In genomic region chr1:47431534-47431933, GRCh38 we compare ENCODE assay signal across 17 cellular contexts. TPM values are rescaled to one million over a fixed set of nuclear protein-coding genes. Genes with fewer than 3 reads are reported as not detected.
DNase-seq lines count a peak whose midpoint lies in the region; ATAC-seq and TF ChIP-seq lines count a peak whose summit lies in the region.
"Had no signal": no experiment of that assay in that cellular context is flagged by ENCODE, and none has a peak within 500 bp of the region (broad histone marks: within the 10 kb centered on the region; RNA-seq: fewer than 3 reads in every experiment).

No MANE protein-coding gene starts in this region.

- no peak for TF ChIP-seq CTCF in fibroblast of the aortic adventitia (IDR thresholded peaks at IDR 0.05; ENCODE audit: insufficient read depth, low read length)

- H3K9me3 Mint-ChIP-seq in activated naive CD8-positive, alpha-beta T cell treated with anti-CD3 and anti-CD28 coated beads, Interleukin-2, amount 50 U/mL, for 24 hours, result no peaks in the 10 kb centered on the region
- no peaks in the 10 kb centered on the region for H3K9me3 Mint-ChIP-seq in activated naive CD8-positive, alpha-beta T cell treated with anti-CD3 and anti-CD28 coated beads for 36 hours
- H3K9me3 Mint-ChIP-seq: activated naive CD8-positive, alpha-beta T cell treated with anti-CD3 and anti-CD28 coated beads, Interleukin-2, amount 10 ng/mL, durations not matched to agents 7 days and 5 days had no signal

- H3K4me3 Mint-ChIP-seq in activated naive CD8-positive, alpha-beta T cell treated with anti-CD3 and anti-CD28 coated beads, Interleukin-2, amount 50 U/mL, for 24 hours, result no peak overlapping the region
- H3K4me3 Mint-ChIP-seq in activated naive CD8-positive, alpha-beta T cell treated with anti-CD3 and anti-CD28 coated beads for 36 hours, result no peak overlapping the region

- peak; percentile 30 for ATAC-seq in activated naive CD8-positive, alpha-beta T cell treated with anti-CD3 and anti-CD28 coated beads, Interleukin-2, amount 50 U/mL, for 24 hours
- ATAC-seq: gastroesophageal sphincter had no signal

- peaks cover 47% of the 10 kb centered on the region for H3K27me3 Mint-ChIP-seq in activated naive CD8-positive, alpha-beta T cell treated with anti-CD3 and anti-CD28 coated beads, Interleukin-2, amount 50 U/mL, for 24 hours
- H3K27me3 Mint-ChIP-seq in activated naive CD8-positive, alpha-beta T cell treated with anti-CD3 and anti-CD28 coated beads for 36 hours, result peaks cover 84% of the 10 kb centered on the region

- no peak overlapping the region for H3K27ac Mint-ChIP-seq in activated naive CD8-positive, alpha-beta T cell treated with anti-CD3 and anti-CD28 coated beads, Interleukin-2, amount 50 U/mL, for 24 hours
- H3K27ac Mint-ChIP-seq in activated naive CD8-positive, alpha-beta T cell treated with anti-CD3 and anti-CD28 coated beads for 36 hours, result no peak overlapping the region
- H3K27ac Mint-ChIP-seq: activated naive CD8-positive, alpha-beta T cell treated with anti-CD3 and anti-CD28 coated beads, Interleukin-2, amount 10 ng/mL, durations not matched to agents 7 days and 5 days had no signal

- H3K36me3 Mint-ChIP-seq in activated naive CD8-positive, alpha-beta T cell treated with anti-CD3 and anti-CD28 coated beads, Interleukin-2, amount 50 U/mL, for 24 hours (ENCODE audit: low read depth), result no peaks in the 10 kb centered on the region
- H3K36me3 Mint-ChIP-seq in activated naive CD8-positive, alpha-beta T cell treated with anti-CD3 and anti-CD28 coated beads for 36 hours, result peaks cover 20% of the 10 kb centered on the region

- H3K4me1 Mint-ChIP-seq in activated naive CD8-positive, alpha-beta T cell treated with anti-CD3 and anti-CD28 coated beads, Interleukin-2, amount 50 U/mL, for 24 hours, result peaks cover 37% of the 10 kb centered on the region
- H3K4me1 Mint-ChIP-seq in activated naive CD8-positive, alpha-beta T cell treated with anti-CD3 and anti-CD28 coated beads for 36 hours, result peaks cover 42% of the 10 kb centered on the region

- no peak for DNase-seq in activated naive CD8-positive, alpha-beta T cell treated with anti-CD3 and anti-CD28 coated beads, Interleukin-2, amount 50 U/mL, for 24 hours
- DNase-seq in activated naive CD8-positive, alpha-beta T cell treated with anti-CD3 and anti-CD28 coated beads for 36 hours, result no peak
- peak; percentile 46 for DNase-seq in UCSD-AML1 (lab: John Stamatoyannopoulos, UW; ENCODE audit: unreplicated experiment)
- DNase-seq in fibroblast of the aortic adventitia (ENCODE audit: low read depth), result peak; percentile 87
- DNase-seq in stromal cell of bone marrow (ENCODE audit: low read depth), result peak; percentile 51
- DNase-seq in T1000 (lab: John Stamatoyannopoulos, UW), result no peak
- no peak for DNase-seq in mesenteric fat pad (ENCODE audit: low spot score)
- DNase-seq in NCI-H510A (lab: John Stamatoyannopoulos, UW), result no peak
- DNase-seq: activated CD8-positive, alpha-beta memory T cell treated with anti-CD3 and anti-CD28 coated beads, Interleukin-2, amount 50 U/mL, for 48 hours; activated naive CD8-positive, alpha-beta T cell treated with anti-CD3 and anti-CD28 coated beads, Interleukin-2, amount 10 ng/mL, durations not matched to agents 7 days and 5 days; DMS153; left colon; SHP77 had no signal

- H3K4me3 ChIP-seq in fibroblast of the aortic adventitia (ENCODE audit: low read depth, low read length), result no peak overlapping the region
- H3K4me3 ChIP-seq: gastroesophageal sphincter had no signal

RNA-seq across cellular contexts. Expression of gene FOXD2, which starts 6.3 kb away (rescaled TPM):
- under 1 TPM in 1 of 2 experiments, not detected in 1; 0.04 TPM for total RNA-seq in activated naive CD8-positive, alpha-beta T cell treated with anti-CD3 and anti-CD28 coated beads for 36 hours
- total RNA-seq in fibroblast of the aortic adventitia (ENCODE audit: low replicate concordance), result under 0.01 and 0.36 TPM in 2 replicates
- 0.13 TPM for total RNA-seq in mesenteric fat pad

RNA-seq across cellular contexts. Expression of gene FOXE3, which starts 15.4 kb away (rescaled TPM):
- total RNA-seq in activated naive CD8-positive, alpha-beta T cell treated with anti-CD3 and anti-CD28 coated beads for 36 hours, result not detected
- total RNA-seq in fibroblast of the aortic adventitia (ENCODE audit: low replicate concordance) (not detected in 2 replicates), mesenteric fat pad (not detected)
- total RNA-seq: A673; activated naive CD8-positive, alpha-beta T cell treated with anti-CD3 and anti-CD28 coated beads, Interleukin-2, amount 10 ng/mL, durations not matched to agents 7 days and 5 days; dermis microvascular lymphatic vessel endothelial cell; gastroesophageal sphincter; left colon; urinary bladder had no signal

Comparison
In these comparisons a context has a peak if more than half of its experiments do, and no peak if none do; other contexts are left out.
1. DNase-seq: peak in UCSD-AML1 (single experiment), fibroblast of the aortic adventitia (single experiment) and stromal cell of bone marrow (single experiment); none in activated naive CD8-positive, alpha-beta T cell treated with anti-CD3 and anti-CD28 coated beads, Interleukin-2, amount 50 U/mL, for 24 hours (single experiment), activated naive CD8-positive, alpha-beta T cell treated with anti-CD3 and anti-CD28 coated beads for 36 hours (single experiment), T1000 (single experiment), mesenteric fat pad (single experiment) and NCI-H510A (single experiment).